In genomic region chr5:125521289-125521688, GRCh38 we compare ENCODE assay signal across 3 cellular contexts.
"Had no signal": no experiment of that assay in that cellular context is flagged by ENCODE, and none has a peak within 500 bp of the region (broad histone marks: within the 10 kb centered on the region; RNA-seq: fewer than 3 reads in every experiment).

No MANE protein-coding gene starts in this region.

- H3K4me3 ChIP-seq: GM12878 had no signal

- ATAC-seq: GM12878 had no signal

- DNase-seq: GDM1, GF-D8 had no signal
